In genomic region chr2:219542931-219543595, GRCh38 we compare ENCODE assay signal across 8 cellular contexts. TPM values are rescaled to one million over a fixed set of nuclear protein-coding genes. Genes with fewer than 3 reads are reported as not detected.
A peak's percentile ranks its signal among the peaks of the same experiment; 100 is the strongest.
DNase-seq lines count a peak whose midpoint lies in the region; ATAC-seq, FAIRE-seq and TF ChIP-seq lines count a peak whose summit lies in the region.

No MANE protein-coding gene starts in this region.

- H3K9me2 ChIP-seq in Karpas-422 (replicated peaks; ENCODE audit: insufficient read depth, low read length): no peaks in the 10 kb centered on the region

- peak overlapping the region; percentile 69; the same call in 1 of the 2 replicates for H2AFZ ChIP-seq in Karpas-422 (ENCODE audit: low read length)
- H2AFZ ChIP-seq in GM12878 (ENCODE audit: control insufficient read depth, low read depth, low read length): peak overlapping the region; percentile 62

- intact Hi-C loops in GM12878 (cut with micrococcal nuclease; ENCODE audit: unreplicated experiment): no loop called here

- FAIRE-seq in H54 (lab: Jason Lieb, UNC): no peak
- no peak for FAIRE-seq in GM12878 (lab: Jason Lieb, UNC)

- no TSS peak for BruUV-seq in GM12878 (replicated peaks; lab: Mats Ljungman, UMichigan)

- H3K4me2 ChIP-seq in Karpas-422 (ENCODE audit: low read depth, low read length, poor library complexity, severe bottlenecking) (peak overlapping the region; percentile 98), GM12878 (ENCODE audit: control insufficient read depth, insufficient read depth) (peak overlapping the region; percentile 81)

- CTCF ChIA-PET in GM12878 (lab: Yijun Ruan, JAX): interaction anchor here (0.6 to 4.5 kb wide), 12 partner anchors 9 to 147 kb away, joined by 3 to 68 read pairs (median 4); partner anchors contain the start of gene GMPPA

- peak overlapping the region; percentile 99 for H3K4me3 ChIP-seq in Karpas-422 (ENCODE audit: low read length)
- H3K4me3 ChIP-seq in GM12878: peak overlapping the region; percentile 69

- H3K9ac ChIP-seq in Karpas-422 (ENCODE audit: low read length) (peak overlapping the region; percentile 93), GM12878 (ENCODE audit: control insufficient read depth, insufficient read depth, low read length) (peak overlapping the region; percentile 44; the same call in 1 of the 2 replicates)

- ATAC-seq in GM12878: peak; percentile 69
- peak; percentile 62 for ATAC-seq in stimulated activated memory B cell treated with anti-CD40 and anti-IgM and Interleukin-4, amounts not matched to agents 10 μg/mL and 1 μg/mL and 100 μg/mL, for 72 hours

- TF ChIP-seq POLR2A in H54 (IDR thresholded peaks at IDR 0.05; ENCODE audit: low read depth, low read length): no peak
- TF ChIP-seq POLR2A in GM12878 (IDR thresholded peaks at IDR 0.05; ENCODE audit: low read depth, low read length): no peak

- SMC1A ChIA-PET in GM12878 (lab: Charles Lee; ENCODE audit: uncharacterized antibody, unreplicated experiment): interaction anchor here (1.0 to 1.3 kb wide), 3 partner anchors 13 to 139 kb away, joined by 3 read pairs; no protein-coding TSS in a partner anchor

- TF ChIP-seq RAD21 in GM12878 (IDR thresholded peaks at IDR 0.05; ENCODE audit: insufficient read depth, low read depth, low read length): no peak

- peaks cover 23% of the 10 kb centered on the region for H3K4me1 ChIP-seq in Karpas-422 (ENCODE audit: low read length)
- peaks cover 3% of the 10 kb centered on the region; the same call in 1 of the 2 replicates for H3K4me1 ChIP-seq in GM12878 (ENCODE audit: control insufficient read depth, insufficient read depth, low read length)

- H3K9me3 ChIP-seq in Karpas-422 (ENCODE audit: low read length): no peaks in the 10 kb centered on the region
- H3K9me3 ChIP-seq in GM12878 (replicated peaks; ENCODE audit: control insufficient read depth, insufficient read depth, low read length): no peaks in the 10 kb centered on the region

- H3K27ac ChIP-seq in Karpas-422 (ENCODE audit: low read length) (peak overlapping the region; percentile 60), GM12878 (ENCODE audit: control insufficient read depth, insufficient read depth) (no peak overlapping the region)

- peaks cover 35% of the 10 kb centered on the region for H3K36me3 Mint-ChIP-seq in activated T-cell treated with anti-CD3 and anti-CD28 coated beads, Interleukin-2, amount 50 U/mL, for 24 hours (ENCODE audit: low read depth)
- H3K36me3 Mint-ChIP-seq in stimulated activated memory B cell treated with anti-CD40 and anti-IgM and Interleukin-4, amounts not matched to agents 10 μg/mL and 1 μg/mL and 100 μg/mL, for 72 hours: peaks cover 14% of the 10 kb centered on the region

- no peaks in the 10 kb centered on the region for H3K27me3 ChIP-seq in Karpas-422 (ENCODE audit: low read length)
- H3K27me3 ChIP-seq in GM12878 (replicated peaks in 1 of 2; ENCODE audit: control insufficient read depth in 2 of 2, insufficient read depth in 2 of 2, low read length in 1 of 2): peaks cover 0 to 7% of the 10 kb centered on the region in 2 experiments; a peak in 2 of 4 replicates

- in situ Hi-C loops in GM12878 (cut with MboI): loop anchor here (5.0 kb wide), 1 partner anchor 144 kb away; no protein-coding TSS in a partner anchor

- H3K36me3 ChIP-seq in Karpas-422 (ENCODE audit: insufficient read depth, low read length): peaks cover 9% of the 10 kb centered on the region; the same call in 1 of the 2 replicates
- no peaks in the 10 kb centered on the region; a peak in 1 of 4 replicates for H3K36me3 ChIP-seq in GM12878 (ENCODE audit: control insufficient read depth in 2 of 2, insufficient read depth in 2 of 2, low read length in 1 of 2)

- TF ChIP-seq EP300 in GM12878 (IDR thresholded peaks at IDR 0.05; ENCODE audit: borderline replicate concordance in 1 of 2, control insufficient read depth in 1 of 2, low read depth in 2 of 2, low read length in 2 of 2): no peak

- no peak for DNase-seq in activated T-cell treated with anti-CD3 and anti-CD28 coated beads, Interleukin-2, amount 50 U/mL, for 24 hours
- DNase-seq in activated T-cell treated with anti-CD3 and anti-CD28 coated beads, Interleukin-2, amount 50 U/mL, for 1 hour: no peak
- DNase-seq in H54 (ENCODE audit: insufficient read length, low spot score) (peak; percentile 72), Karpas-422 (peak; percentile 69), GM12878 (ENCODE audit: low read depth, low spot score) (no peak), iris pigment epithelial cell (ENCODE audit: low read depth) (peak; percentile 47), NCI-H1436 treated with DMSO at 0.1 percent for 48 hours (lab: John Stamatoyannopoulos, UW) (no peak)

- H3K79me2 ChIP-seq in Karpas-422 (ENCODE audit: low read length): peaks cover 9% of the 10 kb centered on the region
- H3K79me2 ChIP-seq in GM12878 (ENCODE audit: control insufficient read depth, insufficient read depth, low read length): no peaks in the 10 kb centered on the region

- RAD21 ChIA-PET in GM12878 (lab: Charles Lee; ENCODE audit: unreplicated experiment): interaction anchor here (1.0 to 3.7 kb wide), 4 partner anchors 44 to 147 kb away, joined by 3 to 25 read pairs (median 12); partner anchors contain the start of gene GMPPA

- WGBS in GM12878 (ENCODE audit: insufficient coverage, insufficient replicate concordance, low lambda C conversion rate, missing lambda C conversion rate): 1% methylated on average over 57 of the region's 66 CpGs

- H3K9me3 Mint-ChIP-seq in activated T-cell treated with anti-CD3 and anti-CD28 coated beads, Interleukin-2, amount 50 U/mL, for 24 hours: no peaks in the 10 kb centered on the region
- H3K9me3 Mint-ChIP-seq in stimulated activated memory B cell treated with anti-CD40 and anti-IgM and Interleukin-4, amounts not matched to agents 10 μg/mL and 1 μg/mL and 100 μg/mL, for 72 hours: no peaks in the 10 kb centered on the region

- TF ChIP-seq CTCF in GM12878 (IDR thresholded peaks at IDR 0.05 in 2 of 3, conservative IDR thresholded peaks at IDR 0.05 in 1 of 3; ENCODE audit: control insufficient read depth in 2 of 3, extremely low read depth in 1 of 3, insufficient read depth in 1 of 3, low read depth in 3 of 3, low read length in 3 of 3): no peak

- peaks cover 15% of the 10 kb centered on the region for H3K27me3 Mint-ChIP-seq in activated T-cell treated with anti-CD3 and anti-CD28 coated beads, Interleukin-2, amount 50 U/mL, for 24 hours
- peaks cover 76% of the 10 kb centered on the region for H3K27me3 Mint-ChIP-seq in stimulated activated memory B cell treated with anti-CD40 and anti-IgM and Interleukin-4, amounts not matched to agents 10 μg/mL and 1 μg/mL and 100 μg/mL, for 72 hours

- H4K20me1 ChIP-seq in Karpas-422 (ENCODE audit: insufficient read depth, low read depth, low read length) (peaks cover 10% of the 10 kb centered on the region), GM12878 (ENCODE audit: control insufficient read depth, insufficient read depth) (no peaks in the 10 kb centered on the region; the same call in 1 of the 2 replicates)

- peaks cover 30% of the 10 kb centered on the region for H3K4me1 Mint-ChIP-seq in activated T-cell treated with anti-CD3 and anti-CD28 coated beads, Interleukin-2, amount 50 U/mL, for 24 hours (ENCODE audit: low read depth)
- peaks cover 20% of the 10 kb centered on the region for H3K4me1 Mint-ChIP-seq in stimulated activated memory B cell treated with anti-CD40 and anti-IgM and Interleukin-4, amounts not matched to agents 10 μg/mL and 1 μg/mL and 100 μg/mL, for 72 hours

- peak overlapping the region; percentile 90 for H3K4me3 Mint-ChIP-seq in activated T-cell treated with anti-CD3 and anti-CD28 coated beads, Interleukin-2, amount 50 U/mL, for 24 hours
- peak overlapping the region; percentile 77 for H3K4me3 Mint-ChIP-seq in stimulated activated memory B cell treated with anti-CD40 and anti-IgM and Interleukin-4, amounts not matched to agents 10 μg/mL and 1 μg/mL and 100 μg/mL, for 72 hours

- H3K27ac Mint-ChIP-seq in activated T-cell treated with anti-CD3 and anti-CD28 coated beads, Interleukin-2, amount 50 U/mL, for 24 hours: peak overlapping the region; percentile 84
- no peak overlapping the region for H3K27ac Mint-ChIP-seq in stimulated activated memory B cell treated with anti-CD40 and anti-IgM and Interleukin-4, amounts not matched to agents 10 μg/mL and 1 μg/mL and 100 μg/mL, for 72 hours

- POLR2A ChIA-PET in GM12878 (lab: Charles Lee): interaction anchor here (1.0 to 1.3 kb wide), 2 partner anchors 54 to 147 kb away, joined by 3 to 5 read pairs; partner anchors contain the start of gene STK11IP

RNA-seq across cellular contexts. Expression of gene CHPF, which starts 0.5 kb away (rescaled TPM):
- total RNA-seq in Karpas-422 (2014; rRNA removed; shearing (Covaris generic); ENCODE audit: low replicate concordance): 25.5 and 44.5 TPM in 2 replicates
- 10.3 and 11.3 TPM in 2 replicates for total RNA-seq in GM12878 (2013; cell fraction: nucleolus; rRNA removed)
- total RNA-seq in GM12878 (2014; rRNA removed) (12.5 and 15.2 TPM in 2 replicates), GM12878 (2014; rRNA removed; fragmentation: Illumina TruSeq; extraction: Trizol) (1.2 and 2.0 TPM in 2 replicates), GM12878 (2021) (11.6 and 12.2 TPM in 2 replicates)
- polyA plus RNA-seq in GM12878 (2011; ENCODE audit: low read depth): 1.8 TPM
- polyA plus RNA-seq in GM12878 (2011; rRNA removed) (0.89 and 2.2 TPM in 2 replicates), GM12878 (2014; fragmentation: Illumina TruSeq; extraction: Trizol) (0.16 and 0.75 TPM in 2 replicates), GM12878 (2014; fragmentation: Nextera tagmentation; extraction: Ambion mirVana) (under 1 TPM in 1 of 2 experiments, not detected in 1; 0.09 TPM), GM12878 (2014; rRNA removed) (8.3 and 11.5 TPM in 2 replicates), GM12878 (2016; fragmentation: Nextera tagmentation; extraction: Ambion mirVana) (10 to 100 TPM; 14.2 to 17.4 TPM)
- 4.3 and 7.3 TPM in 2 replicates for polyA plus RNA-seq in GM12878 (2011; cell fraction: cytosol; rRNA removed)
- 7.0 and 8.1 TPM in 2 replicates for polyA plus RNA-seq in GM12878 (2011; cell fraction: nucleus; rRNA removed)
- polyA plus RNA-seq in GM12878 (2012): 8.3 and 8.9 TPM in 2 replicates
- 1.3 and 5.0 TPM in 2 replicates for polyA minus RNA-seq in GM12878 (2011; rRNA and poly(A)+ RNA removed)
- polyA minus RNA-seq in GM12878 (2011; cell fraction: cytosol; rRNA and poly(A)+ RNA removed): 4.2 and 4.3 TPM in 2 replicates
- polyA minus RNA-seq in GM12878 (2011; cell fraction: nucleus; rRNA and poly(A)+ RNA removed): 4.6 and 7.0 TPM in 2 replicates

RNA-seq across cellular contexts. Expression of gene TMEM198, which starts 0.8 kb away (rescaled TPM):
- total RNA-seq in Karpas-422 (2014; rRNA removed; shearing (Covaris generic); ENCODE audit: low replicate concordance): 2.7 and 3.2 TPM in 2 replicates
- total RNA-seq in GM12878 (2013; cell fraction: nucleolus; rRNA removed): 0.69 and 1.1 TPM in 2 replicates
- total RNA-seq in GM12878 (2014; rRNA removed) (0.49 and 0.73 TPM in 2 replicates), GM12878 (2014; rRNA removed; fragmentation: Illumina TruSeq; extraction: Trizol) (0.23 and 0.27 TPM in 2 replicates), GM12878 (2021) (1.1 and 1.2 TPM in 2 replicates)
- 0.10 TPM for polyA plus RNA-seq in GM12878 (2011; ENCODE audit: low read depth)
- polyA plus RNA-seq in GM12878 (2011; rRNA removed) (0.23 and 0.56 TPM in 2 replicates), GM12878 (2014; fragmentation: Illumina TruSeq; extraction: Trizol) (0.16 TPM in 1 of 2 replicates, not detected in the other), GM12878 (2014; fragmentation: Nextera tagmentation; extraction: Ambion mirVana) (not detected), GM12878 (2014; rRNA removed) (1.2 TPM in 2 replicates), GM12878 (2016; fragmentation: Nextera tagmentation; extraction: Ambion mirVana) (under 1 TPM; 0.46 to 0.92 TPM)
- polyA plus RNA-seq in GM12878 (2011; cell fraction: cytosol; rRNA removed): 0.90 and 1.5 TPM in 2 replicates
- polyA plus RNA-seq in GM12878 (2011; cell fraction: nucleus; rRNA removed): 10.8 and 15.0 TPM in 2 replicates
- polyA plus RNA-seq in GM12878 (2012): 0.65 and 0.67 TPM in 2 replicates
- 0.22 and 0.46 TPM in 2 replicates for polyA minus RNA-seq in GM12878 (2011; rRNA and poly(A)+ RNA removed)
- not detected in 2 replicates for polyA minus RNA-seq in GM12878 (2011; cell fraction: cytosol; rRNA and poly(A)+ RNA removed)
- polyA minus RNA-seq in GM12878 (2011; cell fraction: nucleus; rRNA and poly(A)+ RNA removed): 0.48 and 0.86 TPM in 2 replicates

RNA-seq across cellular contexts. Expression of gene OBSL1, which starts 28.3 kb away (rescaled TPM):
- total RNA-seq in Karpas-422 (2014; rRNA removed; shearing (Covaris generic); ENCODE audit: low replicate concordance): not detected in 2 replicates
- not detected in 2 replicates for total RNA-seq in GM12878 (2013; cell fraction: nucleolus; rRNA removed)
- total RNA-seq in GM12878 (2014; rRNA removed) (not detected in 2 replicates), GM12878 (2014; rRNA removed; fragmentation: Illumina TruSeq; extraction: Trizol) (not detected in 2 replicates), GM12878 (2021) (0.48 and 0.77 TPM in 2 replicates)
- not detected for polyA plus RNA-seq in GM12878 (2011; ENCODE audit: low read depth)
- polyA plus RNA-seq in GM12878 (2011; rRNA removed) (not detected in 2 replicates), GM12878 (2014; fragmentation: Illumina TruSeq; extraction: Trizol) (not detected in 2 replicates), GM12878 (2014; fragmentation: Nextera tagmentation; extraction: Ambion mirVana) (not detected), GM12878 (2014; rRNA removed) (not detected in 2 replicates), GM12878 (2016; fragmentation: Nextera tagmentation; extraction: Ambion mirVana) (under 1 TPM in 1 of 2 experiments, not detected in 1; 0.14 TPM)
- not detected in 2 replicates for polyA plus RNA-seq in GM12878 (2011; cell fraction: cytosol; rRNA removed)
- polyA plus RNA-seq in GM12878 (2011; cell fraction: nucleus; rRNA removed): 0.07 and 0.10 TPM in 2 replicates
- 0.20 TPM in 1 of 2 replicates, not detected in the other for polyA plus RNA-seq in GM12878 (2012)
- polyA minus RNA-seq in GM12878 (2011; rRNA and poly(A)+ RNA removed): 0.07 TPM in 1 of 2 replicates, not detected in the other
- polyA minus RNA-seq in GM12878 (2011; cell fraction: cytosol; rRNA and poly(A)+ RNA removed): 0.94 and 1.3 TPM in 2 replicates
- 0.29 TPM in 1 of 2 replicates, not detected in the other for polyA minus RNA-seq in GM12878 (2011; cell fraction: nucleus; rRNA and poly(A)+ RNA removed)

RNA-seq across cellular contexts. Expression of gene ASIC4, which starts 28.8 kb away (rescaled TPM):
- 0.32 TPM in 1 of 2 replicates, not detected in the other for total RNA-seq in Karpas-422 (2014; rRNA removed; shearing (Covaris generic); ENCODE audit: low replicate concordance)
- total RNA-seq in GM12878 (2013; cell fraction: nucleolus; rRNA removed): 0.22 and 0.25 TPM in 2 replicates
- not detected in 2 replicates for total RNA-seq in GM12878 (2014; rRNA removed)
- not detected in 2 replicates for total RNA-seq in GM12878 (2014; rRNA removed; fragmentation: Illumina TruSeq; extraction: Trizol)
- total RNA-seq in GM12878 (2021): not detected in 2 replicates
- polyA plus RNA-seq in GM12878 (2011; ENCODE audit: low read depth): not detected
- polyA plus RNA-seq in GM12878 (2011; rRNA removed): not detected in 2 replicates
- not detected in 2 replicates for polyA plus RNA-seq in GM12878 (2011; cell fraction: cytosol; rRNA removed)
- 0.09 and 0.10 TPM in 2 replicates for polyA plus RNA-seq in GM12878 (2011; cell fraction: nucleus; rRNA removed)
- 0.06 and 0.08 TPM in 2 replicates for polyA plus RNA-seq in GM12878 (2012)
- polyA plus RNA-seq in GM12878 (2014; fragmentation: Illumina TruSeq; extraction: Trizol): 0.01 TPM in 1 of 2 replicates, not detected in the other
- not detected for polyA plus RNA-seq in GM12878 (2014; fragmentation: Nextera tagmentation; extraction: Ambion mirVana)
- not detected in 2 replicates for polyA plus RNA-seq in GM12878 (2014; rRNA removed)
- polyA plus RNA-seq in GM12878 (2016; fragmentation: Nextera tagmentation; extraction: Ambion mirVana): not detected
- not detected in 2 replicates for polyA minus RNA-seq in GM12878 (2011; rRNA and poly(A)+ RNA removed)
- not detected in 2 replicates for polyA minus RNA-seq in GM12878 (2011; cell fraction: cytosol; rRNA and poly(A)+ RNA removed)
- polyA minus RNA-seq in GM12878 (2011; cell fraction: nucleus; rRNA and poly(A)+ RNA removed): 0.10 TPM in 1 of 2 replicates, not detected in the other

RNA-seq across cellular contexts. Expression of gene INHA, which starts 29.0 kb away (rescaled TPM):
- not detected in 2 replicates for total RNA-seq in Karpas-422 (2014; rRNA removed; shearing (Covaris generic); ENCODE audit: low replicate concordance)
- total RNA-seq in GM12878 (2013; cell fraction: nucleolus; rRNA removed): not detected in 2 replicates
- total RNA-seq in GM12878 (2014; rRNA removed): not detected in 2 replicates
- not detected in 2 replicates for total RNA-seq in GM12878 (2014; rRNA removed; fragmentation: Illumina TruSeq; extraction: Trizol)
- not detected in 2 replicates for total RNA-seq in GM12878 (2021)
- not detected for polyA plus RNA-seq in GM12878 (2011; ENCODE audit: low read depth)
- polyA plus RNA-seq in GM12878 (2011; rRNA removed): not detected in 2 replicates
- not detected in 2 replicates for polyA plus RNA-seq in GM12878 (2011; cell fraction: cytosol; rRNA removed)
- polyA plus RNA-seq in GM12878 (2011; cell fraction: nucleus; rRNA removed): not detected in 2 replicates
- not detected in 2 replicates for polyA plus RNA-seq in GM12878 (2012)
- not detected in 2 replicates for polyA plus RNA-seq in GM12878 (2014; fragmentation: Illumina TruSeq; extraction: Trizol)
- polyA plus RNA-seq in GM12878 (2014; fragmentation: Nextera tagmentation; extraction: Ambion mirVana): not detected
- not detected in 2 replicates for polyA plus RNA-seq in GM12878 (2014; rRNA removed)
- not detected for polyA plus RNA-seq in GM12878 (2016; fragmentation: Nextera tagmentation; extraction: Ambion mirVana)
- polyA minus RNA-seq in GM12878 (2011; rRNA and poly(A)+ RNA removed): not detected in 2 replicates
- not detected in 2 replicates for polyA minus RNA-seq in GM12878 (2011; cell fraction: cytosol; rRNA and poly(A)+ RNA removed)
- not detected in 2 replicates for polyA minus RNA-seq in GM12878 (2011; cell fraction: nucleus; rRNA and poly(A)+ RNA removed)

Comparison
In these comparisons a context has a peak if more than half of its experiments do, and no peak if none do; other contexts are left out.
1. DNase-seq: peak in H54 (single experiment), Karpas-422 (single experiment) and iris pigment epithelial cell (single experiment); none in activated T-cell treated with anti-CD3 and anti-CD28 coated beads, Interleukin-2, amount 50 U/mL, for 24 hours (single experiment), activated T-cell treated with anti-CD3 and anti-CD28 coated beads, Interleukin-2, amount 50 U/mL, for 1 hour (single experiment), GM12878 (single experiment) and NCI-H1436 treated with DMSO at 0.1 percent for 48 hours (single experiment).